1 cellular context compared by ENCODE assay signal in the genomic region with DNA sequence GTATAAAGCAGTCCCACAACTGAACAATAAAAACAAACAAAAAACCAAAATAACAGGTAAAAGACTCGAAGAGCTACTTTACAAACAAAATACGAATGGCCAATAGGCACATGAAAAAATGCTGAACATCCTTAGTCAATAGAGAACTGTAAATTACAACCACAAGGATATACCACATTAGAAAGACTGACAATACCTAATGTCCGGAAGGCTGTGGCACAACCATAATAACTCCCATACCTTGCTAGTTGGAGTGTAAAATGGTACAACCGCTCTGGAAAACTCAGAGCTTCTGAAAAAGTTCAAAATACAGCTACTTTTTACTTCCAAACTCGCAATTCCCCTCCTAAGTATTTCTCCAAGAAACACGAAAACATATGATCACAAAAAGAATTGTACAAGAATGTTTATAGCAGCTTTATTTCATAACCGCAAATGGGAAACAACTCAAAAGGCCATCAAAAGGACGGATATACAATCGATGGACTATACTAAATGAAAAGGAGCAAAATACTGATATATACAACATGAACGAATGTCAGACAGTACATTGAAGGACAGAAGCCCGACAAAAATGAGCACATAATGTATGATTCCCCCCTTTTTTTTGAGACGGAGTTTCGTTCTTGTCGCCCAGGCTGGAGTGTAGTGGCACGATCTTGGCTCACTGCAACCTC.
TF ChIP-seq lines count a peak whose summit lies in the region.

No MANE protein-coding gene starts in this region.

TF ChIP-seq in HepG2, 621 proteins besides CTCF, POLR2A, EP300 and RAD21:
- TF ChIP-seq YEATS2 (CRISPR knock-in tag; IDR thresholded peaks at IDR 0.05; ENCODE audit: borderline replicate concordance) (no peak), ZNF441 (CRISPR knock-in tag; IDR thresholded peaks at IDR 0.05; ENCODE audit: borderline replicate concordance) (peak; percentile 85), NAIF1 (CRISPR knock-in tag; IDR thresholded peaks at IDR 0.05; ENCODE audit: borderline replicate concordance) (peak; percentile 55; the same call in 1 of the 2 replicates)
